In genomic region chr2:197174539-197175094, GRCh38 we compare ENCODE assay signal across 10 cellular contexts.
DNase-seq lines count a peak whose midpoint lies in the region; FAIRE-seq and TF ChIP-seq lines count a peak whose summit lies in the region.
"Had no signal": no experiment of that assay in that cellular context is flagged by ENCODE, and none has a peak within 500 bp of the region (broad histone marks: within the 10 kb centered on the region; RNA-seq: fewer than 3 reads in every experiment).

No MANE protein-coding gene starts in this region.

- WGBS in small intestine, 3 donors = 37 to 66% (median 57%) methylated on average over 2 of the region's 2 CpGs

- no peaks in the 10 kb centered on the region for H3K27me3 Mint-ChIP-seq in activated naive CD4-positive, alpha-beta T cell treated with anti-CD3 and anti-CD28 coated beads, Interleukin-2, amount 50 U/mL, for 24 hours
- H3K27me3 Mint-ChIP-seq in activated naive CD4-positive, alpha-beta T cell treated with anti-CD3 and anti-CD28 coated beads for 36 hours (ENCODE audit: low read depth) = no peaks in the 10 kb centered on the region
- H3K27me3 Mint-ChIP-seq in neural progenitor cell (ENCODE audit: insufficient read depth, low read depth) = no peaks in the 10 kb centered on the region

- no peaks in the 10 kb centered on the region for H3K9me3 Mint-ChIP-seq in activated naive CD4-positive, alpha-beta T cell treated with anti-CD3 and anti-CD28 coated beads, Interleukin-2, amount 50 U/mL, for 24 hours
- no peaks in the 10 kb centered on the region for H3K9me3 Mint-ChIP-seq in activated naive CD4-positive, alpha-beta T cell treated with anti-CD3 and anti-CD28 coated beads for 36 hours
- H3K9me3 Mint-ChIP-seq in neural progenitor cell = no peaks in the 10 kb centered on the region

- CTCF ChIA-PET in activated naive CD4-positive, alpha-beta T cell treated with anti-CD3 and anti-CD28 coated beads for 36 hours (lab: Charles Lee) = interaction anchor here (0.6 to 3.4 kb wide), 5 partner anchors 10 to 201 kb away, joined by 3 to 10 read pairs (median 4); no protein-coding TSS in a partner anchor

- H3K79me2 ChIP-seq in neural progenitor cell (ENCODE audit: low read depth) = no peaks in the 10 kb centered on the region

- H3K4me3 ChIP-seq in small intestine (ENCODE audit: low read depth in 1 of 2, low read length in 2 of 2) = no peak overlapping the region
- no peak overlapping the region for H3K4me3 ChIP-seq in neural progenitor cell

- H3K36me3 ChIP-seq in small intestine (ENCODE audit: control insufficient read depth in 2 of 2, insufficient read depth in 2 of 2, low read length in 2 of 2) (no peaks in the 10 kb centered on the region), neural progenitor cell (no peaks in the 10 kb centered on the region)

- no peak overlapping the region for H3K9ac ChIP-seq in neural progenitor cell

- no peak overlapping the region for H2AFZ ChIP-seq in neural progenitor cell (replicated peaks)

- H3K4me1 ChIP-seq in small intestine (ENCODE audit: control insufficient read depth in 2 of 2, insufficient read depth in 1 of 2, low read depth in 1 of 2, low read length in 1 of 2) = no peaks in the 10 kb centered on the region
- H3K4me1 ChIP-seq in neural progenitor cell = no peaks in the 10 kb centered on the region

- FAIRE-seq in RCC 7860 (lab: Jason Lieb, UNC) (peak; percentile 73), small intestine (lab: Jason Lieb, UNC) (no peak)

- intact Hi-C loops in activated naive CD4-positive, alpha-beta T cell treated with anti-CD3 and anti-CD28 coated beads for 36 hours (cut with micrococcal nuclease) = loop anchor here (1.0 kb wide), 1 partner anchor 12 kb away; no protein-coding TSS in a partner anchor

- H3K4me2 ChIP-seq in neural progenitor cell = no peak overlapping the region

- peak overlapping the region; percentile 66 for H3K27ac Mint-ChIP-seq in activated naive CD4-positive, alpha-beta T cell treated with anti-CD3 and anti-CD28 coated beads, Interleukin-2, amount 50 U/mL, for 24 hours
- no peak overlapping the region for H3K27ac Mint-ChIP-seq in activated naive CD4-positive, alpha-beta T cell treated with anti-CD3 and anti-CD28 coated beads for 36 hours
- H3K27ac Mint-ChIP-seq in neural progenitor cell = no peak overlapping the region

- peaks cover 69% of the 10 kb centered on the region for H3K4me1 Mint-ChIP-seq in activated naive CD4-positive, alpha-beta T cell treated with anti-CD3 and anti-CD28 coated beads, Interleukin-2, amount 50 U/mL, for 24 hours
- H3K4me1 Mint-ChIP-seq in activated naive CD4-positive, alpha-beta T cell treated with anti-CD3 and anti-CD28 coated beads for 36 hours (ENCODE audit: low read depth) = peaks cover 48% of the 10 kb centered on the region
- H3K4me1 Mint-ChIP-seq in neural progenitor cell = no peaks in the 10 kb centered on the region

- H3K36me3 Mint-ChIP-seq in activated naive CD4-positive, alpha-beta T cell treated with anti-CD3 and anti-CD28 coated beads, Interleukin-2, amount 50 U/mL, for 24 hours = peaks cover 4% of the 10 kb centered on the region
- H3K36me3 Mint-ChIP-seq in activated naive CD4-positive, alpha-beta T cell treated with anti-CD3 and anti-CD28 coated beads for 36 hours (ENCODE audit: low read depth) = peaks cover 6% of the 10 kb centered on the region
- H3K36me3 Mint-ChIP-seq in neural progenitor cell = no peaks in the 10 kb centered on the region

- no peaks in the 10 kb centered on the region for H4K20me1 ChIP-seq in neural progenitor cell (ENCODE audit: low read depth)

- H3K27me3 ChIP-seq in small intestine (ENCODE audit: control insufficient read depth in 2 of 2, insufficient read depth in 2 of 2, low read length in 2 of 2) (no peaks in the 10 kb centered on the region), neural progenitor cell (no peaks in the 10 kb centered on the region)

- H3K9me3 ChIP-seq in small intestine (ENCODE audit: control insufficient read depth, low read depth) (no peaks in the 10 kb centered on the region), neural progenitor cell (ENCODE audit: low read depth) (no peaks in the 10 kb centered on the region)

- H3K4me3 Mint-ChIP-seq in activated naive CD4-positive, alpha-beta T cell treated with anti-CD3 and anti-CD28 coated beads, Interleukin-2, amount 50 U/mL, for 24 hours = no peak overlapping the region
- H3K4me3 Mint-ChIP-seq in activated naive CD4-positive, alpha-beta T cell treated with anti-CD3 and anti-CD28 coated beads for 36 hours = no peak overlapping the region
- no peak overlapping the region for H3K4me3 Mint-ChIP-seq in neural progenitor cell

- no peak overlapping the region for H3K27ac ChIP-seq in small intestine (ENCODE audit: low read depth in 1 of 2, low read length in 1 of 2)
- H3K27ac ChIP-seq in neural progenitor cell = no peak overlapping the region

- no peaks in the 10 kb centered on the region for H3F3A ChIP-seq in neural progenitor cell (ENCODE audit: low read depth)

- TF ChIP-seq CTCF in neural progenitor cell (IDR thresholded peaks at IDR 0.05) = no peak

- no peak for DNase-seq in activated naive CD4-positive, alpha-beta T cell treated with anti-CD3 and anti-CD28 coated beads for 36 hours
- DNase-seq in RCC 7860 (ENCODE audit: low spot score) (peak; percentile 57), dermis blood vessel endothelial cell (peak; percentile 35), small intestine (peak; percentile 6), neural progenitor cell (ENCODE audit: low spot score) (no peak), HPDE6-E6E7 (ENCODE audit: extremely low spot score) (no peak)
- no peak for DNase-seq in activated effector memory CD4-positive, alpha-beta T cell treated with Interleukin-2 at 50 U/mL for 16 hours
- DNase-seq: central memory CD4-positive, alpha-beta T cell; NCI-H1417 treated with DMSO at 0.1 percent for 48 hours had no signal

Comparison
In these comparisons a context has a peak if more than half of its experiments do, and no peak if none do; other contexts are left out.
1. DNase-seq: peak in RCC 7860 (single experiment), dermis blood vessel endothelial cell (single experiment) and small intestine (single experiment); none in activated naive CD4-positive, alpha-beta T cell treated with anti-CD3 and anti-CD28 coated beads for 36 hours (single experiment), neural progenitor cell (single experiment), HPDE6-E6E7 (single experiment) and activated effector memory CD4-positive, alpha-beta T cell treated with Interleukin-2 at 50 U/mL for 16 hours (single experiment).